In genomic region chr2:55973673-55974072, GRCh38 we compare ENCODE assay signal across 9 cellular contexts. TPM values are rescaled to one million over a fixed set of nuclear protein-coding genes. Genes with fewer than 3 reads are reported as not detected.
"Had no signal": no experiment of that assay in that cellular context is flagged by ENCODE, and none has a peak within 500 bp of the region (broad histone marks: within the 10 kb centered on the region; RNA-seq: fewer than 3 reads in every experiment).

No MANE protein-coding gene starts in this region.

- DNase-seq: GDM1, GF-D8 had no signal

- FAIRE-seq: G401.6, GM12878, GM12891, GM12892, GM18507, GM19239 had no signal

- H3K4me3 ChIP-seq: GM12878 had no signal

RNA-seq across cellular contexts. Expression of gene EFEMP1, which starts 50.1 kb away (rescaled TPM):
- total RNA-seq: G401 had no signal
